Comparison of ENCODE assay signal across 8 cellular contexts in genomic region chrX:29662759-29663503, GRCh38.
DNase-seq lines count a peak whose midpoint lies in the region; ATAC-seq and TF ChIP-seq lines count a peak whose summit lies in the region.

No MANE protein-coding gene starts in this region.

- TF ChIP-seq POLR2A in ovary (IDR thresholded peaks at IDR 0.05) = no peak

- no peak overlapping the region for H3K23ac ChIP-seq in mesenchymal stem cell (ENCODE audit: low read length in 2 of 2)

- H3K36me3 ChIP-seq in adipocyte (ENCODE audit: control insufficient read depth, insufficient read depth, low read length, severe bottlenecking) (no peaks in the 10 kb centered on the region), mesenchymal stem cell (ENCODE audit: control insufficient read depth in 1 of 2, insufficient read depth in 2 of 2, low read depth in 1 of 2, low read length in 2 of 2) (no peaks in the 10 kb centered on the region), ovary (no peaks in the 10 kb centered on the region)

- ATAC-seq in GM18511 (IDR thresholded peaks at IDR 0.05; ENCODE audit: unreplicated experiment) (peak; percentile 76), HG03060 (IDR thresholded peaks at IDR 0.05; ENCODE audit: low read depth, unreplicated experiment) (peak; percentile 55)

- no peak overlapping the region for H4K91ac ChIP-seq in mesenchymal stem cell (ENCODE audit: low read length)

- H3K27me3 ChIP-seq in adipocyte (replicated peaks; ENCODE audit: control insufficient read depth, insufficient read depth, low read length) (no peaks in the 10 kb centered on the region), mesenchymal stem cell (ENCODE audit: control insufficient read depth in 1 of 2, insufficient read depth in 1 of 2, low read length in 2 of 2) (no peaks in the 10 kb centered on the region), ovary (no peaks in the 10 kb centered on the region)

- no peaks in the 10 kb centered on the region for H3K9me3 ChIP-seq in adipocyte (ENCODE audit: control insufficient read depth, low read length)
- H3K9me3 ChIP-seq in mesenchymal stem cell (ENCODE audit: control insufficient read depth, low read length) = no peaks in the 10 kb centered on the region
- no peaks in the 10 kb centered on the region for H3K9me3 ChIP-seq in ovary

- no peak overlapping the region for H3K4me2 ChIP-seq in mesenchymal stem cell (ENCODE audit: low read length, poor library complexity, severe bottlenecking)

- H2BK5ac ChIP-seq in mesenchymal stem cell (ENCODE audit: low read depth, low read length, poor library complexity, severe bottlenecking) = no peak overlapping the region

- H3K27ac ChIP-seq in mesenchymal stem cell (ENCODE audit: low read length, poor library complexity, severe bottlenecking) (peak overlapping the region; percentile 84), ovary (no peak overlapping the region)

- peak; percentile 69 for DNase-seq in adipocyte (ENCODE audit: low read depth)
- peak; percentile 93 for DNase-seq in mesenchymal stem cell
- no peak for DNase-seq in NCI-H69 (lab: John Stamatoyannopoulos, UW)
- DNase-seq in ovary = no peak
- DNase-seq in NK-92 (lab: John Stamatoyannopoulos, UW; ENCODE audit: unreplicated experiment) = no peak
- DNase-seq in NAMALWA (ENCODE audit: low spot score) = no peak

- H3K4me3 ChIP-seq in adipocyte (ENCODE audit: low read length) (peak overlapping the region; percentile 9), mesenchymal stem cell (ENCODE audit: insufficient read depth in 1 of 2, low read depth in 1 of 2, low read length in 2 of 2) (peak overlapping the region in 1 of 2 experiments; percentile 4), ovary (no peak overlapping the region)

- no peak for TF ChIP-seq EP300 in ovary (IDR thresholded peaks at IDR 0.05)

- intact Hi-C loops in ovary (cut with DNase I) = no loop called here

- peaks cover 18% of the 10 kb centered on the region for H3K4me1 ChIP-seq in adipocyte (ENCODE audit: control insufficient read depth, insufficient read depth, low read length)
- peaks cover 1% of the 10 kb centered on the region for H3K4me1 ChIP-seq in mesenchymal stem cell (ENCODE audit: control insufficient read depth, insufficient read depth, low read depth, low read length)
- no peaks in the 10 kb centered on the region for H3K4me1 ChIP-seq in ovary (ENCODE audit: insufficient read depth)

- no peak overlapping the region for H3K14ac ChIP-seq in mesenchymal stem cell (ENCODE audit: low read length in 2 of 2)

- no peak overlapping the region for H2AK5ac ChIP-seq in mesenchymal stem cell (ENCODE audit: low read length, severe bottlenecking)

- no peak overlapping the region for H3K4ac ChIP-seq in mesenchymal stem cell (ENCODE audit: low read depth in 1 of 2, low read length in 2 of 2)

- H3K9ac ChIP-seq in adipocyte (ENCODE audit: low read length) (no peak overlapping the region), mesenchymal stem cell (ENCODE audit: low read length) (peak overlapping the region; percentile 56)

- H3K79me1 ChIP-seq in mesenchymal stem cell (replicated peaks; ENCODE audit: low read length, poor library complexity, severe bottlenecking) = no peaks in the 10 kb centered on the region

- no peak overlapping the region for H2BK120ac ChIP-seq in mesenchymal stem cell (ENCODE audit: low read depth, low read length)

- 0% methylated on average over 2 of the region's 4 CpGs for WGBS in mesenchymal stem cell
- 12 to 20% (median 17%) methylated on average over 4 of the region's 4 CpGs for WGBS in ovary, 3 donors

- no peak overlapping the region for H4K8ac ChIP-seq in mesenchymal stem cell (ENCODE audit: low read length)

- no peak overlapping the region for H2AFZ ChIP-seq in mesenchymal stem cell (ENCODE audit: low read depth, low read length)

- H3K18ac ChIP-seq in mesenchymal stem cell (ENCODE audit: low read depth in 1 of 2, low read length in 2 of 2) = no peak overlapping the region

- H2BK12ac ChIP-seq in mesenchymal stem cell (ENCODE audit: low read length in 2 of 2) = no peak overlapping the region

- TF ChIP-seq CTCF in ovary (IDR thresholded peaks at IDR 0.05) = no peak

- H2BK15ac ChIP-seq in mesenchymal stem cell (ENCODE audit: low read depth, poor library complexity, severe bottlenecking) = no peak overlapping the region

Comparison
In these comparisons a context has a peak if more than half of its experiments do, and no peak if none do; other contexts are left out.
1. DNase-seq: peak in adipocyte (single experiment) and mesenchymal stem cell (single experiment); none in NCI-H69 (single experiment), ovary (0 of 5), NK-92 (single experiment) and NAMALWA (single experiment).